8 cellular contexts compared by ENCODE assay signal in genomic region chr9:27247756-27248155, GRCh38. TPM values are rescaled to one million over a fixed set of nuclear protein-coding genes. Genes with fewer than 3 reads are reported as not detected.
DNase-seq lines count a peak whose midpoint lies in the region; ATAC-seq and FAIRE-seq lines count a peak whose summit lies in the region.

No MANE protein-coding gene starts in this region.

- no peak for FAIRE-seq in small intestine (lab: Jason Lieb, UNC)

- no peak overlapping the region for H3K4me3 ChIP-seq in small intestine (ENCODE audit: low read depth in 1 of 2, low read length in 2 of 2)

- H3K9me3 ChIP-seq in small intestine (ENCODE audit: control insufficient read depth, low read depth): no peaks in the 10 kb centered on the region

- peak; percentile 3 for DNase-seq in NCI-H2227 (lab: John Stamatoyannopoulos, UW; ENCODE audit: unreplicated experiment)
- no peak for DNase-seq in NCI-H2227 treated with DMSO at 0.1 percent for 48 hours (lab: John Stamatoyannopoulos, UW)
- DNase-seq in KG1 (lab: John Stamatoyannopoulos, UW): peak; percentile 14
- peak; percentile 49 for DNase-seq in UCSD-AML1 (lab: John Stamatoyannopoulos, UW; ENCODE audit: unreplicated experiment)
- peak; percentile 12 for DNase-seq in glomerular endothelial cell (ENCODE audit: extremely low read depth, low read depth, low spot score)
- peak; percentile 66 for DNase-seq in small intestine
- DNase-seq in DMS153 treated with DMSO at 0.1 percent for 48 hours (lab: John Stamatoyannopoulos, UW; ENCODE audit: unreplicated experiment): no peak

- WGBS in small intestine, 3 donors: 9 to 22% (median 11%) methylated on average over 2 of the region's 2 CpGs

- H3K27ac ChIP-seq in small intestine (ENCODE audit: low read depth in 1 of 2, low read length in 1 of 2): no peak overlapping the region

- H3K4me1 ChIP-seq in small intestine (ENCODE audit: control insufficient read depth in 2 of 2, insufficient read depth in 1 of 2, low read depth in 1 of 2, low read length in 1 of 2): no peaks in the 10 kb centered on the region

- H3K36me3 ChIP-seq in small intestine (ENCODE audit: control insufficient read depth in 2 of 2, insufficient read depth in 2 of 2, low read length in 2 of 2): no peaks in the 10 kb centered on the region

- ATAC-seq in GM21723 (IDR thresholded peaks at IDR 0.05; ENCODE audit: unreplicated experiment): peak; percentile 74

- H3K27me3 ChIP-seq in small intestine (ENCODE audit: control insufficient read depth in 2 of 2, insufficient read depth in 2 of 2, low read length in 2 of 2): no peaks in the 10 kb centered on the region

RNA-seq across cellular contexts. Expression of gene EQTN, which starts 49.2 kb away (rescaled TPM):
- total RNA-seq in glomerular endothelial cell: not detected in 2 replicates
- under 1 TPM in 1 of 3 donors, not detected in 2; 0.10 TPM for polyA plus RNA-seq in small intestine

Comparison
In these comparisons a context has a peak if more than half of its experiments do, and no peak if none do; other contexts are left out.
1. DNase-seq: peak in NCI-H2227 (single experiment), KG1 (single experiment), UCSD-AML1 (single experiment), glomerular endothelial cell (single experiment) and small intestine (single experiment); none in NCI-H2227 treated with DMSO at 0.1 percent for 48 hours (single experiment) and DMS153 treated with DMSO at 0.1 percent for 48 hours (single experiment).